Comparison of ENCODE assay signal across 16 cellular contexts in the genomic region with DNA sequence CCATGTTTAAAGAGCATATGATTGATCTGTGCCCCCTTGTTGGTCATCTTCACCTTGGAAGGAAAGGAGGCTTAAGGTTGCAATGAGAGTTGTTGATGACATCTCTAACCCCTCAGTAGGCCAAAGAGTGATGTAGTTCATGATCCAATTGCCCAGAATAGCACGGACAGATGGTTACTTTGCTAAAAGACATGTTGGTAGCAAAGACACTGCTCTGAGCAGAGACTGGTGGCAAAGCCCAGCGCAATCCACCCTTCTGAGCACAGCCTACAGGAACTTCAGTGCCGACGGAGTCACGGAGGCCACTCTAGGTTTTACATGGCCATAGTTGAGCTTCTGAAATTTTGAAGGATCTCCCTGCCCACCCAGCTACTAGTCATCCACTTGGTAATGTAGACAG. TPM values are rescaled to one million over a fixed set of nuclear protein-coding genes. Genes with fewer than 3 reads are reported as not detected.
DNase-seq lines count a peak whose midpoint lies in the region; ATAC-seq, FAIRE-seq and TF ChIP-seq lines count a peak whose summit lies in the region.
"Had no signal": no experiment of that assay in that cellular context is flagged by ENCODE, and none has a peak within 500 bp of the region (broad histone marks: within the 10 kb centered on the region; RNA-seq: fewer than 3 reads in every experiment).

No MANE protein-coding gene starts in this region.

- WGBS in K562 (ENCODE audit: insufficient coverage, low coverage, missing lambda C conversion rate) = 67% methylated on average over 5 of the region's 5 CpGs

- TF ChIP-seq CTCF in K562 (IDR thresholded peaks at IDR 0.05 in 2 of 3, conservative IDR thresholded peaks at IDR 0.05 in 1 of 3; ENCODE audit: insufficient read depth in 2 of 3, low read depth in 1 of 3, low read length in 3 of 3) (no peak), gastrocnemius medialis (IDR thresholded peaks at IDR 0.05 in 4 of 5, conservative IDR thresholded peaks at IDR 0.05 in 1 of 5) (no peak)

- no peak overlapping the region for H3K9ac ChIP-seq in K562 (ENCODE audit: insufficient read depth in 1 of 2, low read depth in 2 of 2, low read length in 2 of 2)

- H3K4me3 ChIP-seq in K562 (no peak overlapping the region), gastrocnemius medialis (peak overlapping the region in 1 of 4 donors; percentile 33)
- H3K4me3 ChIP-seq: A549 had no signal

- TF ChIP-seq POLR2A in H54 (IDR thresholded peaks at IDR 0.05; ENCODE audit: low read depth, low read length) (no peak), K562 (conservative IDR thresholded peaks at IDR 0.05) (no peak), gastrocnemius medialis (IDR thresholded peaks at IDR 0.05) (no peak)

- CTCF ChIA-PET in K562 (lab: Yijun Ruan, JAX; ENCODE audit: low intra/inter-chr PET ratio) = no interaction called here

- no peak overlapping the region for H2AFZ ChIP-seq in K562 (ENCODE audit: low read depth, low read length)

- no peak for TF ChIP-seq RAD21 in K562 (CRISPR knock-in tag; conservative IDR thresholded peaks at IDR 0.05 in 1 of 2, IDR thresholded peaks at IDR 0.05 in 1 of 2)

- TF ChIP-seq EP300 in K562 (IDR thresholded peaks at IDR 0.05; ENCODE audit: low read length) = no peak

- H3K36me3 ChIP-seq in K562 (ENCODE audit: control insufficient read depth, insufficient read depth, low read length) (peaks cover 18% of the 10 kb centered on the region; the same call in 1 of the 3 replicates), gastrocnemius medialis (no peaks in the 10 kb centered on the region)

- H3K4me2 ChIP-seq in K562 (ENCODE audit: insufficient read depth, low read length) = no peak overlapping the region
- H3K4me2 ChIP-seq: A549 had no signal

- no TSS peak for BruUV-seq in K562 (replicated peaks; lab: Mats Ljungman, UMichigan)

- no peaks in the 10 kb centered on the region; a peak in 1 of 5 replicates for H3K4me1 ChIP-seq in K562 (replicated peaks in 1 of 2; ENCODE audit: control insufficient read depth in 2 of 2, insufficient read depth in 2 of 2, low read length in 2 of 2)
- peaks cover 6 to 22% of the 10 kb centered on the region in 2 donors for H3K4me1 ChIP-seq in gastrocnemius medialis
- H3K4me1 ChIP-seq: BE2C had no signal

- H3K9me3 ChIP-seq in K562 (replicated peaks; ENCODE audit: control insufficient read depth, insufficient read depth, low read depth, low read length) (no peaks in the 10 kb centered on the region), gastrocnemius medialis (no peaks in the 10 kb centered on the region)
- H3K9me3 ChIP-seq: A549, BE2C had no signal

- peak; percentile 37; the same call in 1 of the 3 replicates for ATAC-seq in K562
- peak; percentile 80 to 96 for ATAC-seq in gastrocnemius medialis
- ATAC-seq in GM21360 (IDR thresholded peaks at IDR 0.05; ENCODE audit: unreplicated experiment) = no peak
- no peak for ATAC-seq in GM18870 (IDR thresholded peaks at IDR 0.05; ENCODE audit: unreplicated experiment)
- ATAC-seq: A549 had no signal

- intact Hi-C loops in K562 (cut with micrococcal nuclease) = no loop called here
- intact Hi-C loops in gastrocnemius medialis (cut with DNase I; ENCODE audit: low total_unique reads) = no loop called here

- FAIRE-seq in H54 (lab: Jason Lieb, UNC) = peak; percentile 52
- peak; percentile 49 for FAIRE-seq in K562 (lab: Jason Lieb, UNC)
- FAIRE-seq: A549, GM12892, GM19239 had no signal

- no peak for DNase-seq in H54 (ENCODE audit: insufficient read length, low spot score)
- peak; percentile 74 for DNase-seq in NCI-H82 (lab: John Stamatoyannopoulos, UW)
- DNase-seq in K562 (ENCODE audit: extremely low read depth in 1 of 4, low spot score in 3 of 4) = no peak
- DNase-seq in gastrocnemius medialis = peak in 1 of 2 donors; percentile 43
- DNase-seq in NCI-H2171 treated with DMSO at 0.1 percent for 48 hours (lab: John Stamatoyannopoulos, UW) = no peak
- DNase-seq: BE2C; CD4-positive, alpha-beta memory T cell; DND-41; GDM1; IMR-90 had no signal

- H4K20me1 ChIP-seq in K562 (replicated peaks; ENCODE audit: control insufficient read depth, insufficient read depth, low read length) = no peaks in the 10 kb centered on the region

- H3K79me2 ChIP-seq in K562 (ENCODE audit: control insufficient read depth, insufficient read depth, low read length) = no peaks in the 10 kb centered on the region

- H3K27ac ChIP-seq in K562 (ENCODE audit: extremely low read depth, low read depth, low read length) (no peak overlapping the region), gastrocnemius medialis (peak overlapping the region in 2 of 4 donors; percentile 51 to 79)
- H3K27ac ChIP-seq: A549, C4-2B had no signal

- H3K27me3 ChIP-seq in K562 (ENCODE audit: control insufficient read depth in 2 of 2, insufficient read depth in 2 of 2, low read length in 2 of 2) (no peaks in the 10 kb centered on the region), gastrocnemius medialis (peaks cover 0 to 3% (median 0%) of the 10 kb centered on the region in 3 donors)
- H3K27me3 ChIP-seq: BE2C had no signal

- no peaks in the 10 kb centered on the region for H3K9me1 ChIP-seq in K562 (ENCODE audit: control insufficient read depth, insufficient read depth, low read length)

- POLR2A ChIA-PET in K562 (lab: Yijun Ruan, JAX) = interaction anchor here (0.6 to 1.8 kb wide), 4 partner anchors 14 to 387 kb away, joined by 3 to 5 read pairs (median 4); a partner anchor contains a TSS

- in situ Hi-C loops in K562 (cut with MboI) = no loop called here
- in situ Hi-C loops in gastrocnemius medialis (cut with MboI; ENCODE audit: low sequenced_read_pairs in 4 of 4) = no loop called here

TF ChIP-seq in K562, 482 proteins besides CTCF, POLR2A, EP300 and RAD21 (continues in another document):
- no peak for TF ChIP-seq MCM2 (IDR thresholded peaks at IDR 0.05; ENCODE audit: low read depth)

RNA-seq across cellular contexts. Expression of a gene that starts 21.8 kb away (rescaled TPM):
- 9.1 and 31.6 TPM in 2 replicates for total RNA-seq in K562 (2011; cell fraction: chromatin; rRNA removed; ENCODE audit: low replicate concordance)
- total RNA-seq in K562 (2011; cell fraction: nucleolus; rRNA removed) = 6.2 and 7.5 TPM in 2 replicates
- total RNA-seq in K562 (2011; cell fraction: nucleoplasm; rRNA removed) = 11.7 and 16.8 TPM in 2 replicates
- total RNA-seq in K562 (2014; rRNA removed) (25.4 and 28.9 TPM in 2 replicates), K562 (2014; rRNA removed; fragmentation: Illumina TruSeq; extraction: Trizol) (52.8 and 56.1 TPM in 2 replicates), K562 (2015; rRNA removed; fragmentation: Illumina TruSeq; extraction: Trizol) (41.0 and 44.3 TPM in 2 replicates), K562 (2021) (33.3 and 37.0 TPM in 2 replicates), gastrocnemius medialis (10 to 100 TPM in 3 of 4 donors, 1 to 10 TPM in 1; 9.6 to 20.8 (median 12.1) TPM)
- polyA plus RNA-seq in K562 (2011; rRNA removed) (25.7 and 38.6 TPM in 2 replicates), K562 (2014; fragmentation: Illumina TruSeq; extraction: Trizol) (31.9 and 39.7 TPM in 2 replicates), K562 (2014; fragmentation: Nextera tagmentation; extraction: Ambion mirVana) (10 to 100 TPM; 15.2 to 17.2 TPM), K562 (2014; rRNA removed) (26.5 and 28.3 TPM in 2 replicates)
- 6.1 and 11.0 TPM in 2 replicates for polyA plus RNA-seq in K562 (2011; cell fraction: cytosol; rRNA removed)
- polyA plus RNA-seq in K562 (2011; cell fraction: nucleus; rRNA removed) = 5.6 and 8.1 TPM in 2 replicates
- 17.9 and 26.4 TPM in 2 replicates for polyA plus RNA-seq in K562 (2012)
- polyA minus RNA-seq in K562 (2011; rRNA and poly(A)+ RNA removed) = 48.5 and 48.9 TPM in 2 replicates
- polyA minus RNA-seq in K562 (2011; cell fraction: cytosol; rRNA and poly(A)+ RNA removed) = 12.7 and 16.2 TPM in 2 replicates
- polyA minus RNA-seq in K562 (2011; cell fraction: nucleus; rRNA and poly(A)+ RNA removed) = 4.3 and 6.6 TPM in 2 replicates

RNA-seq across cellular contexts. Expression of a gene that starts 21.9 kb away (rescaled TPM):
- 12.4 and 21.6 TPM in 2 replicates for total RNA-seq in K562 (2011; cell fraction: chromatin; rRNA removed; ENCODE audit: low replicate concordance)
- total RNA-seq in K562 (2011; cell fraction: nucleolus; rRNA removed) = 5.2 and 8.3 TPM in 2 replicates
- total RNA-seq in K562 (2011; cell fraction: nucleoplasm; rRNA removed) = 10.3 and 12.6 TPM in 2 replicates
- total RNA-seq in K562 (2014; rRNA removed) (10.9 and 13.0 TPM in 2 replicates), K562 (2014; rRNA removed; fragmentation: Illumina TruSeq; extraction: Trizol) (20.9 and 23.9 TPM in 2 replicates), K562 (2015; rRNA removed; fragmentation: Illumina TruSeq; extraction: Trizol) (19.3 and 19.6 TPM in 2 replicates), K562 (2021) (14.6 and 15.9 TPM in 2 replicates), gastrocnemius medialis (1 to 10 TPM; 4.8 to 8.3 (median 6.7) TPM)
- polyA plus RNA-seq in K562 (2011; rRNA removed) (11.6 and 16.7 TPM in 2 replicates), K562 (2014; fragmentation: Illumina TruSeq; extraction: Trizol) (21.9 and 22.2 TPM in 2 replicates), K562 (2014; fragmentation: Nextera tagmentation; extraction: Ambion mirVana) (10 to 100 TPM; 21.6 to 34.5 TPM), K562 (2014; rRNA removed) (21.4 and 23.8 TPM in 2 replicates)
- 6.0 and 10.4 TPM in 2 replicates for polyA plus RNA-seq in K562 (2011; cell fraction: cytosol; rRNA removed)
- 6.8 and 8.3 TPM in 2 replicates for polyA plus RNA-seq in K562 (2011; cell fraction: nucleus; rRNA removed)
- 14.7 and 19.2 TPM in 2 replicates for polyA plus RNA-seq in K562 (2012)
- 16.8 and 17.7 TPM in 2 replicates for polyA minus RNA-seq in K562 (2011; rRNA and poly(A)+ RNA removed)
- polyA minus RNA-seq in K562 (2011; cell fraction: cytosol; rRNA and poly(A)+ RNA removed) = 4.5 and 4.8 TPM in 2 replicates
- 2.6 and 3.2 TPM in 2 replicates for polyA minus RNA-seq in K562 (2011; cell fraction: nucleus; rRNA and poly(A)+ RNA removed)

RNA-seq across cellular contexts. Expression of a gene that starts 49.2 kb away (rescaled TPM):
- total RNA-seq in K562 (2011; cell fraction: chromatin; rRNA removed; ENCODE audit: low replicate concordance) = 7.2 and 22.0 TPM in 2 replicates
- 15.8 and 20.0 TPM in 2 replicates for total RNA-seq in K562 (2011; cell fraction: nucleolus; rRNA removed)
- 8.9 and 10.3 TPM in 2 replicates for total RNA-seq in K562 (2011; cell fraction: nucleoplasm; rRNA removed)
- total RNA-seq in K562 (2014; rRNA removed) = 4.6 and 6.9 TPM in 2 replicates
- total RNA-seq in K562 (2014; rRNA removed; fragmentation: Illumina TruSeq; extraction: Trizol) = 1.2 and 2.1 TPM in 2 replicates
- total RNA-seq in K562 (2015; rRNA removed; fragmentation: Illumina TruSeq; extraction: Trizol) = 3.7 and 3.8 TPM in 2 replicates
- total RNA-seq in K562 (2021) = 13.0 and 13.8 TPM in 2 replicates
- polyA plus RNA-seq in K562 (2011; rRNA removed) = 2.2 and 7.1 TPM in 2 replicates
- polyA plus RNA-seq in K562 (2011; cell fraction: cytosol; rRNA removed) = 2.7 and 5.0 TPM in 2 replicates
- polyA plus RNA-seq in K562 (2011; cell fraction: nucleus; rRNA removed) = 5.4 and 8.2 TPM in 2 replicates
- polyA plus RNA-seq in K562 (2012) = 16.4 and 25.4 TPM in 2 replicates
- polyA plus RNA-seq in K562 (2014; fragmentation: Illumina TruSeq; extraction: Trizol) = 5.4 and 8.9 TPM in 2 replicates
- under 1 TPM; 0.34 to 0.35 TPM for polyA plus RNA-seq in K562 (2014; fragmentation: Nextera tagmentation; extraction: Ambion mirVana)
- polyA plus RNA-seq in K562 (2014; rRNA removed) = 4.6 and 6.4 TPM in 2 replicates
- 3.0 and 3.7 TPM in 2 replicates for polyA minus RNA-seq in K562 (2011; rRNA and poly(A)+ RNA removed)
- 5.2 and 6.3 TPM in 2 replicates for polyA minus RNA-seq in K562 (2011; cell fraction: cytosol; rRNA and poly(A)+ RNA removed)
- polyA minus RNA-seq in K562 (2011; cell fraction: nucleus; rRNA and poly(A)+ RNA removed) = 2.1 and 4.6 TPM in 2 replicates
- total RNA-seq in gastrocnemius medialis = 1 to 10 TPM in 2 of 4 donors, under 1 TPM in 2; 0.31 to 1.7 (median 0.96) TPM
- total RNA-seq: IMR-90 had no signal
- polyA plus RNA-seq: A549 had no signal

Comparison
In these comparisons a context has a peak if more than half of its experiments do, and no peak if none do; other contexts are left out.
1. ATAC-seq: peak in K562 (single experiment) and gastrocnemius medialis (2 of 2); none in GM21360 (single experiment) and GM18870 (single experiment).